8 cellular contexts compared by ENCODE assay signal in the genomic region with DNA sequence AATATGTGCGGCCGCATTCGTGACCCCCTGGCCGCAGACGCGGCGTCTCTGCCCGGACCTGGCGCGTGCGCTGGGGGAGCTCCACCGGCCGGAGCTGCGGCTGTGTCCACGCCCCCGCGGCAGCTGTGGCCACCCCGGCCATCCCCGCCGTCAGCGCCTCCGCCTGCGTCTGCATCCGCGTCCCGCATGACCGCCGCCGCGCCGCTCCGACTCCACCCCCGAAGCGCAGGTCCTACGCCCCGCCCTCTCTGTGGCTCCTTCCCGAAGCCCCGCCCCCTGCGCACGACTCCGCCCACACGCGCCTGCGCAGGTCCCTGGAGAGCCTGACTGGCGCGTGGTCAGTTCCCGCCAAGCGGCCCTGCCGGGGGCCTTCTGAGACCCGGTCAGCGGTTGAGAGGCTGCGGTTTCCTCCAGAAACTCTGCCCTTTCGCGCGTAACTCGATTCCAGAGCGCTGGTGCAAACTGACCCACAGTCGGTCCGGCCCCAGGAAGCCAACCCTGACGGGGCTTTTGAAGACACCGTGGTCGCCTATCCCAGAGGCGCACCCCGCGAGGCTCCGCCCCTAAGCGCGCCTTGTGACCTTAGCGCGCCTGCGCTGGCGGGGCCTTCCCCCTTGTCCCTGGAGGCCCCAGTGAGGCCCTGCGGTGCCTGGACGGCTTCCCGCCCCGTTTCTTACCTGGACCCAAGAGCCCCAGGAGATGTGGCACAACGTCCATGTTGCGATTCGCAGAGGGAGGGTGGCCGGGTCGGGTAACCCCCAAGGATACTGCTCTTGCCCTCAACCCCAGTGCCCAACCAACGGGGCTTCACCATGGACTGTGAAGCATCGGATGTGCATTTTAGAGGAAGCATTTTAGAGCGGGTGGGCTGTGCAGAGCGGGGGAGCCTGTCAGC. TPM values are rescaled to one million over a fixed set of nuclear protein-coding genes. Genes with fewer than 3 reads are reported as not detected.
A peak's percentile ranks its signal among the peaks of the same experiment; 100 is the strongest.
DNase-seq lines count a peak whose midpoint lies in the region; ATAC-seq and TF ChIP-seq lines count a peak whose summit lies in the region.

A gene with protein sequence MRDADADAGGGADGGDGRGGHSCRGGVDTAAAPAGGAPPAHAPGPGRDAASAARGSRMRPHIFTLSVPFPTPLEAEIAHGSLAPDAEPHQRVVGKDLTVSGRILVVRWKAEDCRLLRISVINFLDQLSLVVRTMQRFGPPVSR (minus strand): TSS at position 554 of the 895 bp plus-strand sequence. CDS start 366 bp downstream, at position 188.

- peak within 1 kb of the TSS; percentile 77 to 83 (median 82) for H3K27ac ChIP-seq in Peyer's patch

- H3K4me1 ChIP-seq in Peyer's patch = peaks cover 0 to 6% (median 0%) of the 10 kb centered on the region in 4 donors

- no peaks in the 10 kb centered on the region for H3K9me3 Mint-ChIP-seq in naive thymus-derived CD8-positive, alpha-beta T cell
- no peaks in the 10 kb centered on the region for H3K9me3 Mint-ChIP-seq in stimulated activated naive B cell treated with anti-CD40 and anti-IgM and Interleukin-4, amounts not matched to agents 10 μg/mL and 1 μg/mL and 100 μg/mL, for 72 hours

- TF ChIP-seq POLR2A in Peyer's patch (IDR thresholded peaks at IDR 0.05) = peak; percentile 35 to 54

- H3K4me1 Mint-ChIP-seq in naive thymus-derived CD8-positive, alpha-beta T cell = peaks cover 0 to 34% (median 23%) of the 10 kb centered on the region in 4 donors
- H3K4me1 Mint-ChIP-seq in stimulated activated naive B cell treated with anti-CD40 and anti-IgM and Interleukin-4, amounts not matched to agents 10 μg/mL and 1 μg/mL and 100 μg/mL, for 72 hours = peaks cover 20 to 31% of the 10 kb centered on the region in 2 donors

- H3K36me3 ChIP-seq in Peyer's patch = no peaks in the 10 kb centered on the region

- peak within 1 kb of the TSS; percentile 79 to 91 (median 83) for H3K4me3 Mint-ChIP-seq in naive thymus-derived CD8-positive, alpha-beta T cell
- peak within 1 kb of the TSS; percentile 85 to 86 for H3K4me3 Mint-ChIP-seq in stimulated activated naive B cell treated with anti-CD40 and anti-IgM and Interleukin-4, amounts not matched to agents 10 μg/mL and 1 μg/mL and 100 μg/mL, for 72 hours

- peak within 1 kb of the TSS; percentile 50 to 70 (median 62) for H3K4me3 ChIP-seq in Peyer's patch

- H3K27me3 Mint-ChIP-seq in naive thymus-derived CD8-positive, alpha-beta T cell = no peaks in the 10 kb centered on the region
- no peaks in the 10 kb centered on the region for H3K27me3 Mint-ChIP-seq in stimulated activated naive B cell treated with anti-CD40 and anti-IgM and Interleukin-4, amounts not matched to agents 10 μg/mL and 1 μg/mL and 100 μg/mL, for 72 hours

- no peaks in the 10 kb centered on the region for H3K27me3 ChIP-seq in Peyer's patch

- DNase-seq in DMS53 (lab: John Stamatoyannopoulos, UW) = peak; percentile 95
- peak; percentile 37 for DNase-seq in KG1 (lab: John Stamatoyannopoulos, UW)
- DNase-seq in Peyer's patch = peak; percentile 91 to 97 (median 96)
- DNase-seq in activated T-helper 1 cell treated with Interleukin-2 at 50 U/mL for 16 hours (ENCODE audit: low read depth) = peak; percentile 89
- peak; percentile 89 for DNase-seq in fibroblast of gingiva (ENCODE audit: low read depth)
- DNase-seq in naive thymus-derived CD8-positive, alpha-beta T cell = peak; percentile 84 to 98 (median 92)
- peak; percentile 88 for DNase-seq in stimulated activated naive B cell treated with anti-CD40 and anti-IgM and Interleukin-4, amounts not matched to agents 10 μg/mL and 1 μg/mL and 100 μg/mL, for 72 hours

- H3K9me3 ChIP-seq in Peyer's patch = no peaks in the 10 kb centered on the region

- POLR2A ChIA-PET in naive thymus-derived CD8-positive, alpha-beta T cell (lab: Charles Lee) = interaction anchor here (0.7 to 3.3 kb wide), 8 partner anchors 10 to 100 kb away, joined by 3 to 15 read pairs (median 6); a partner anchor contains a TSS

- TF ChIP-seq CTCF in Peyer's patch (IDR thresholded peaks at IDR 0.05) = no peak

- peak; percentile 91 for ATAC-seq in GM21723 (IDR thresholded peaks at IDR 0.05; ENCODE audit: unreplicated experiment)
- peak; percentile 89 to 91 for ATAC-seq in naive thymus-derived CD8-positive, alpha-beta T cell
- ATAC-seq in stimulated activated naive B cell treated with anti-CD40 and anti-IgM and Interleukin-4, amounts not matched to agents 10 μg/mL and 1 μg/mL and 100 μg/mL, for 72 hours (replicated peaks) = peak; percentile 87 to 93

- peak within 1 kb of the TSS; percentile 75 to 95 (median 90) for H3K27ac Mint-ChIP-seq in naive thymus-derived CD8-positive, alpha-beta T cell
- peak within 1 kb of the TSS; percentile 96 for H3K27ac Mint-ChIP-seq in stimulated activated naive B cell treated with anti-CD40 and anti-IgM and Interleukin-4, amounts not matched to agents 10 μg/mL and 1 μg/mL and 100 μg/mL, for 72 hours

- H3K36me3 Mint-ChIP-seq in naive thymus-derived CD8-positive, alpha-beta T cell = no peaks in the 10 kb centered on the region
- peaks cover 5 to 11% of the 10 kb centered on the region in 2 donors for H3K36me3 Mint-ChIP-seq in stimulated activated naive B cell treated with anti-CD40 and anti-IgM and Interleukin-4, amounts not matched to agents 10 μg/mL and 1 μg/mL and 100 μg/mL, for 72 hours

RNA-seq across cellular contexts. Expression of the gene that starts here (rescaled TPM):
- 10 to 100 TPM in 3 of 4 donors, 1 to 10 TPM in 1; 8.5 to 15.7 (median 10.8) TPM for total RNA-seq in Peyer's patch
- 10 to 100 TPM; 18.6 to 23.3 TPM for total RNA-seq in naive thymus-derived CD8-positive, alpha-beta T cell
- polyA plus RNA-seq in naive thymus-derived CD8-positive, alpha-beta T cell = 10 to 100 TPM; 62.6 to 81.8 (median 72.7) TPM

Comparison
In these comparisons a context has a peak if more than half of its experiments do, and no peak if none do; other contexts are left out.
1. Peak in every context shown above with its lines: DNase-seq, ATAC-seq, H3K4me3 ChIP-seq and H3K27ac ChIP-seq.
2. DNase-seq: peak in every context shown above with its lines; median percentile 96 in Peyer's patch; 95 in DMS53; 92 in naive thymus-derived CD8-positive, alpha-beta T cell; 89 in activated T-helper 1 cell treated with Interleukin-2 at 50 U/mL for 16 hours; 89 in fibroblast of gingiva; 88 in stimulated activated naive B cell treated with anti-CD40 and anti-IgM and Interleukin-4, amounts not matched to agents 10 μg/mL and 1 μg/mL and 100 μg/mL, for 72 hours; 37 in KG1.